8 cellular contexts compared by ENCODE assay signal in genomic region chr4:15809058-15809457, GRCh38. TPM values are rescaled to one million over a fixed set of nuclear protein-coding genes. Genes with fewer than 3 reads are reported as not detected.
DNase-seq lines count a peak whose midpoint lies in the region; ATAC-seq and TF ChIP-seq lines count a peak whose summit lies in the region.

No MANE protein-coding gene starts in this region.

- TF ChIP-seq CTCF in GM10248 (IDR thresholded peaks at IDR 0.05; ENCODE audit: control extremely low read depth, extremely low read depth, low read depth, missing control alignments) (no peak), coronary artery (IDR thresholded peaks at IDR 0.05) (no peak)

- H3K4me3 ChIP-seq in coronary artery, result peak overlapping the region; percentile 18

- DNase-seq in GM10248 (ENCODE audit: extremely low spot score) (peak; percentile 50), coronary artery (ENCODE audit: low spot score) (no peak), HuH-7.5 (ENCODE audit: low spot score) (no peak), KG1 (lab: John Stamatoyannopoulos, UW) (no peak), NCI-H748 treated with DMSO at 0.1 percent for 48 hours (lab: John Stamatoyannopoulos, UW) (no peak), mesenteric fat pad (ENCODE audit: low spot score) (no peak)

- ATAC-seq in GM21360 (IDR thresholded peaks at IDR 0.05; ENCODE audit: unreplicated experiment) (peak; percentile 48), HG03469 (IDR thresholded peaks at IDR 0.05; ENCODE audit: unreplicated experiment) (peak; percentile 56)

- no peak overlapping the region for H3K27ac ChIP-seq in coronary artery

- POLR2A ChIA-PET in GM10248 (lab: Yijun Ruan, JAX), result no interaction called here

- CTCF ChIA-PET in GM10248 (lab: Yijun Ruan, JAX), result interaction anchor here (0.8 to 7.2 kb wide), 9 partner anchors 9 to 189 kb away, joined by 3 to 95 read pairs (median 6); no protein-coding TSS in a partner anchor

RNA-seq across cellular contexts. Expression of gene CD38, which starts 30.9 kb away (rescaled TPM):
- 30.4 TPM for total RNA-seq in mesenteric fat pad
